1 cellular context compared by ENCODE assay signal in the genomic region with DNA sequence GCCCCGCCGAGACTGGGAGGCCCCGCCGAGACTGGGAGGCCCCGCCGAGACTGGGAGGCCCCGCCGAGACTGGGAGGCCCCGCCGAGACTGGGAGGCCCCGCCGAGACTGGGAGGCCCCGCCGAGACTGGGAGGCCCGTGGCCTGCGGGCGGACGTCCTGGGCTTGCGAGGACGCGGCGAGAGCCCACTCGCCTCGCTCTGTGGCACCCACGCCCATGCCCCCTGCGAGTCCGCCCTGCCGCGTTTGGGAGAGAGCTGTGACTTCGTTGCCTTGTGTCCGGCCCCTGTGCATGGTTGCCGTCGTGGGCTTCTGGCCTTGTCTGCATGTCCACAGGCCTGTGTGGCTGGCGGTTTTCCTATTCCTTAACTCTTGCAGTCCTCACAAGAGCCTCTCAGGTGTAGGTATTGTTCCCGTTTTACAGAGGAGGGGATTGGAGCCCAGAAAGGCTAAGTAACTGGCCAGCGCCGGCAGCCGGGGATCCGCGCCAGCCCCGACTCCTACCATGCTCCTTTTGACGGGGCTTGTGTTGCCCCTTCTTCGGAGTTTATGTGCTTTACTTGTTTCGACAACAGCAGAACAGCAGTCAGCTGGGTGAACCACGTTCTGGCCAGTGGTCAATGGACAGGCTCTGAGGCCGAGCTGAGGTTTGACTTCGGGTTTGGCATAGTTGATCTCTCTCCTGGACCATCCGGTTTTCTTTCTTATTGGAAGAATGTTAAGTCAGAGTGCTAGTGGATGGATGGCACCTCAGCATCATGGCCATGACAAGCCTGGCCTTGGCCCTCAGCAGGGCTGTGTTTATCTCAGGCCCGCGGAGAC.
TF ChIP-seq lines count a peak whose summit lies in the region.

No MANE protein-coding gene starts in this region.

TF ChIP-seq in endothelial cell of umbilical vein, 7 proteins besides CTCF, POLR2A, EP300 and RAD21:
- TF ChIP-seq MAX (IDR thresholded peaks at IDR 0.05; ENCODE audit: insufficient read depth, insufficient read length) (no peak), POLR2AphosphoS5 (IDR thresholded peaks at IDR 0.05; ENCODE audit: insufficient read depth, low read depth, low read length) (no peak), EZH2 (IDR thresholded peaks at IDR 0.05; ENCODE audit: borderline replicate concordance, low read depth, low read length, severe bottlenecking) (no peak), FOS (IDR thresholded peaks at IDR 0.05; ENCODE audit: borderline replicate concordance, insufficient read depth, low read length) (no peak), JUN (IDR thresholded peaks at IDR 0.05; ENCODE audit: borderline replicate concordance, insufficient read depth, insufficient read length, low read depth) (no peak), MYC (IDR thresholded peaks at IDR 0.05; ENCODE audit: low read depth, low read length) (no peak), GATA2 (IDR thresholded peaks at IDR 0.05; ENCODE audit: insufficient read depth, insufficient read length, low read depth, low read length) (no peak)
TF ChIP-seq in endothelial cell of umbilical vein: peak in this region for 0.
